ENCODE assay signal across 8 cellular contexts in genomic region chr10:3829193-3830050, GRCh38. TPM values are rescaled to one million over a fixed set of nuclear protein-coding genes. Genes with fewer than 3 reads are reported as not detected.
DNase-seq lines count a peak whose midpoint lies in the region; ATAC-seq and TF ChIP-seq lines count a peak whose summit lies in the region.

No MANE protein-coding gene starts in this region.

- H3K27me3 ChIP-seq in mononuclear cell (ENCODE audit: insufficient read depth, low read length) = no peaks in the 10 kb centered on the region

- no peaks in the 10 kb centered on the region for H3K9me3 ChIP-seq in mononuclear cell (ENCODE audit: low read depth, low read length)

- H3K4me3 Mint-ChIP-seq in stimulated activated naive CD8-positive, alpha-beta T cell treated with anti-CD3 and anti-CD28 coated beads, Interleukin-15, Interleukin-2, amounts not matched to agents 100 ng/mL and 50 ng/mL, for 24 hours = peak overlapping the region; percentile 70
- H3K4me3 Mint-ChIP-seq in central memory CD8-positive, alpha-beta T cell = peak overlapping the region; percentile 75
- no peak overlapping the region for H3K4me3 Mint-ChIP-seq in progenitor cell of endocrine pancreas (ENCODE audit: low read depth)

- ATAC-seq in stimulated activated naive CD8-positive, alpha-beta T cell treated with anti-CD3 and anti-CD28 coated beads, Interleukin-15, Interleukin-2, amounts not matched to agents 100 U/mL and 50 U/mL, for 24 hours = no peak
- ATAC-seq in central memory CD8-positive, alpha-beta T cell (replicated peaks; ENCODE audit: extremely low read depth, poor library complexity, severe bottlenecking) = peak; percentile 27

- peaks cover 56% of the 10 kb centered on the region for H3K4me1 Mint-ChIP-seq in stimulated activated naive CD8-positive, alpha-beta T cell treated with anti-CD3 and anti-CD28 coated beads, Interleukin-15, Interleukin-2, amounts not matched to agents 100 ng/mL and 50 ng/mL, for 24 hours (ENCODE audit: low read depth)
- H3K4me1 Mint-ChIP-seq in central memory CD8-positive, alpha-beta T cell = peaks cover 32% of the 10 kb centered on the region
- peaks cover 20% of the 10 kb centered on the region for H3K4me1 Mint-ChIP-seq in progenitor cell of endocrine pancreas (ENCODE audit: low read depth)

- H3K36me3 Mint-ChIP-seq in stimulated activated naive CD8-positive, alpha-beta T cell treated with anti-CD3 and anti-CD28 coated beads, Interleukin-15, Interleukin-2, amounts not matched to agents 100 ng/mL and 50 ng/mL, for 24 hours (ENCODE audit: low read depth) = no peaks in the 10 kb centered on the region
- H3K36me3 Mint-ChIP-seq in central memory CD8-positive, alpha-beta T cell (ENCODE audit: insufficient read depth) = peaks cover 3% of the 10 kb centered on the region
- H3K36me3 Mint-ChIP-seq in progenitor cell of endocrine pancreas (ENCODE audit: insufficient read depth) = no peaks in the 10 kb centered on the region

- peak overlapping the region; percentile 26 for H3K4me3 ChIP-seq in mononuclear cell (ENCODE audit: low read length)

- DNase-seq in stimulated activated naive CD8-positive, alpha-beta T cell treated with anti-CD3 and anti-CD28 coated beads, Interleukin-15, Interleukin-2, amounts not matched to agents 100 U/mL and 50 U/mL, for 24 hours = no peak
- DNase-seq in central memory CD8-positive, alpha-beta T cell (ENCODE audit: low spot score in 2 of 2) = no peak
- DNase-seq in progenitor cell of endocrine pancreas (ENCODE audit: low spot score, unreplicated experiment) (no peak), activated gamma-delta T cell (lab: John Stamatoyannopoulos, UW) (no peak), C1 segment of cervical spinal cord (lab: John Stamatoyannopoulos, UW) (no peak), NAMALWA (ENCODE audit: low spot score) (no peak)

- peaks cover 8% of the 10 kb centered on the region for H3K9me3 Mint-ChIP-seq in stimulated activated naive CD8-positive, alpha-beta T cell treated with anti-CD3 and anti-CD28 coated beads, Interleukin-15, Interleukin-2, amounts not matched to agents 100 ng/mL and 50 ng/mL, for 24 hours
- no peaks in the 10 kb centered on the region for H3K9me3 Mint-ChIP-seq in central memory CD8-positive, alpha-beta T cell
- no peaks in the 10 kb centered on the region for H3K9me3 Mint-ChIP-seq in progenitor cell of endocrine pancreas (ENCODE audit: low read depth)

- peaks cover 17% of the 10 kb centered on the region for H3K4me1 ChIP-seq in mononuclear cell (ENCODE audit: insufficient read depth, low read length)

- H3K27ac Mint-ChIP-seq in stimulated activated naive CD8-positive, alpha-beta T cell treated with anti-CD3 and anti-CD28 coated beads, Interleukin-15, Interleukin-2, amounts not matched to agents 100 ng/mL and 50 ng/mL, for 24 hours = peak overlapping the region; percentile 94
- H3K27ac Mint-ChIP-seq in central memory CD8-positive, alpha-beta T cell (ENCODE audit: low read depth) = peak overlapping the region; percentile 82
- H3K27ac Mint-ChIP-seq in progenitor cell of endocrine pancreas = no peak overlapping the region

- H3K27me3 Mint-ChIP-seq in stimulated activated naive CD8-positive, alpha-beta T cell treated with anti-CD3 and anti-CD28 coated beads, Interleukin-15, Interleukin-2, amounts not matched to agents 100 ng/mL and 50 ng/mL, for 24 hours = no peaks in the 10 kb centered on the region
- no peaks in the 10 kb centered on the region for H3K27me3 Mint-ChIP-seq in central memory CD8-positive, alpha-beta T cell
- H3K27me3 Mint-ChIP-seq in progenitor cell of endocrine pancreas = peaks cover 4% of the 10 kb centered on the region

- TF ChIP-seq CTCF in progenitor cell of endocrine pancreas (IDR thresholded peaks at IDR 0.05; ENCODE audit: unreplicated experiment) = no peak

RNA-seq across cellular contexts. Expression of gene KLF6, which starts 44.4 kb away (rescaled TPM):
- total RNA-seq in mononuclear cell (606 TPM), progenitor cell of endocrine pancreas (95.5 and 109 TPM in 2 replicates)
